1 cellular context compared by ENCODE assay signal in the genomic region with DNA sequence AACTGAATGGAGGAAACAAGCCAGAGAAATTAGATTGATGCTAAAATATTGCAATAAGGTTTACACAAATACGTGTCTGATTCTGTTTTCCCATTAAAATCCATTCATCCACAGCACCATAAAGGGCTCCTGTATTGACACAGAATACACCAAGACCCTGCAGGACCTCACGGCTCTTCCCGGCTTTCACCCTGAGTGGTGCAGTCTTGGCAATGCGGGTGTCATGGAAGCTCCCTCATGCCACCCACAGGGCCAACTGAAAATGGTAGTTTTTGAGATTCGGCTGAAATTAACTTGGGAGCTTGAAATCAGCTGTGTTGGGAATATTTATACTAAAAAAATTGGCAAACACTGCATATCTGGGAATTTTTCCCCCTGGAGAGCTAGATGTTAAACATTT.
TF ChIP-seq lines count a peak whose summit lies in the region.

No MANE protein-coding gene starts in this region.

TF ChIP-seq in IMR-90, 13 proteins besides CTCF, POLR2A, EP300 and RAD21 (continued from another document):
- TF ChIP-seq RFX5 (IDR thresholded peaks at IDR 0.05; ENCODE audit: low read depth, low read length), result no peak
- TF ChIP-seq MXI1 (IDR thresholded peaks at IDR 0.05; ENCODE audit: borderline replicate concordance, low read depth, low read length), result no peak
